Comparison of ENCODE assay signal across 8 cellular contexts in genomic region chr2:218659258-218659987, GRCh38.
DNase-seq lines count a peak whose midpoint lies in the region; ATAC-seq and TF ChIP-seq lines count a peak whose summit lies in the region.

BCS1L (plus strand) TSS chr2:218659683; CDS start chr2:218660988, 1,305 bp downstream.
ZNF142 (minus strand) TSS chr2:218659623; CDS start chr2:218656429, 3,194 bp downstream.

- DNase-seq in Ammon's horn (ENCODE audit: low spot score) (peak; percentile 95), GM19238 (ENCODE audit: insufficient read length, low spot score) (peak; percentile 92), NCI-H524 (lab: John Stamatoyannopoulos, UW) (peak; percentile 90 to 92), choroid plexus epithelial cell (ENCODE audit: low read depth) (peak; percentile 89), kidney glomerular epithelial cell (lab: John Stamatoyannopoulos, UW) (peak; percentile 88)
- peak; percentile 95 for DNase-seq in activated CD4-positive, alpha-beta T cell treated with anti-CD3 and anti-CD28 coated beads for 24 hours (ENCODE audit: low read depth in 2 of 2)
- peak; percentile 92 to 96 for DNase-seq in stimulated activated CD4-positive, alpha-beta T cell treated with anti-CD3 and anti-CD28 coated beads, Interleukin-15, amount 100 ng/mL, for 48 hours (ENCODE audit: low read depth in 2 of 2)

- peak within 1 kb of the TSS; percentile 87 for H3K4me3 ChIP-seq in choroid plexus epithelial cell (ENCODE audit: low read depth, low read length)

- no peak for TF ChIP-seq CTCF in choroid plexus epithelial cell (conservative IDR thresholded peaks at IDR 0.05; ENCODE audit: low read depth, low read length)

- ATAC-seq in HG03442 (IDR thresholded peaks at IDR 0.05; ENCODE audit: unreplicated experiment) = peak; percentile 90

Comparison
In these comparisons a context has a peak if more than half of its experiments do, and no peak if none do; other contexts are left out.
1. Peak in every context shown above with its lines: DNase-seq, ATAC-seq and H3K4me3 ChIP-seq.